11 cellular contexts compared by ENCODE assay signal in genomic region chr2:113212245-113213060, GRCh38. TPM values are rescaled to one million over a fixed set of nuclear protein-coding genes. Genes with fewer than 3 reads are reported as not detected.
DNase-seq lines count a peak whose midpoint lies in the region; ATAC-seq, FAIRE-seq and TF ChIP-seq lines count a peak whose summit lies in the region.
"Had no signal": no experiment of that assay in that cellular context is flagged by ENCODE, and none has a peak within 500 bp of the region (broad histone marks: within the 10 kb centered on the region; RNA-seq: fewer than 3 reads in every experiment).

No MANE protein-coding gene starts in this region.

- TF ChIP-seq POLR2A in A549 (IDR thresholded peaks at IDR 0.05; ENCODE audit: low read length) (no peak), gastroesophageal sphincter (IDR thresholded peaks at IDR 0.05) (no peak)

- peaks cover 2% of the 10 kb centered on the region for H3K27me3 Mint-ChIP-seq in glutamatergic neuron (ENCODE audit: unreplicated experiment)

- H3K9me3 ChIP-seq in A549, result no peaks in the 10 kb centered on the region
- no peaks in the 10 kb centered on the region for H3K9me3 ChIP-seq in gastroesophageal sphincter

- FAIRE-seq in A549 (lab: Jason Lieb, UNC), result no peak

- H3K4me3 ChIP-seq in A549, result peak overlapping the region; percentile 19; the same call in 1 of the 3 replicates
- H3K4me3 ChIP-seq in gastroesophageal sphincter, result peak overlapping the region in 1 of 2 donors; percentile 2
- H3K4me3 ChIP-seq: cardiac muscle cell had no signal

- CTCF ChIA-PET in A549 (lab: Yijun Ruan, JAX), result interaction anchor here (0.8 to 4.8 kb wide), 11 partner anchors 9 to 178 kb away, joined by 3 to 35 read pairs (median 6); no protein-coding TSS in a partner anchor

- peak overlapping the region; percentile 96 for H3K27ac ChIP-seq in A549
- peak overlapping the region in 3 of 4 donors; percentile 64 to 73 (median 67) for H3K27ac ChIP-seq in gastroesophageal sphincter
- H3K27ac ChIP-seq: cardiac muscle cell had no signal

- H3K27ac Mint-ChIP-seq in glutamatergic neuron (ENCODE audit: unreplicated experiment), result no peak overlapping the region
- H3K27ac Mint-ChIP-seq: CD8-positive, alpha-beta memory T cell had no signal

- TF ChIP-seq CTCF in A549 (IDR thresholded peaks at IDR 0.05) (no peak), gastroesophageal sphincter (IDR thresholded peaks at IDR 0.05) (no peak), omental fat pad (IDR thresholded peaks at IDR 0.05) (no peak), glutamatergic neuron (IDR thresholded peaks at IDR 0.05; ENCODE audit: partially characterized antibody, unreplicated experiment) (no peak)

- H3K4me3 Mint-ChIP-seq in glutamatergic neuron (ENCODE audit: unreplicated experiment), result no peak overlapping the region
- H3K4me3 Mint-ChIP-seq: CD8-positive, alpha-beta memory T cell had no signal

- TF ChIP-seq RAD21 in A549 (conservative IDR thresholded peaks at IDR 0.05 in 1 of 2, IDR thresholded peaks at IDR 0.05 in 1 of 2), result no peak; a peak in 1 of 5 replicates

- no peaks in the 10 kb centered on the region for H3K36me3 Mint-ChIP-seq in glutamatergic neuron (ENCODE audit: unreplicated experiment)
- H3K36me3 Mint-ChIP-seq: CD8-positive, alpha-beta memory T cell had no signal

- H3K4me2 ChIP-seq in A549, result peak overlapping the region; percentile 76

- H3K36me3 ChIP-seq in gastroesophageal sphincter, result no peaks in the 10 kb centered on the region
- H3K36me3 ChIP-seq: cardiac muscle cell had no signal

- no peak for TF ChIP-seq EP300 in A549 (IDR thresholded peaks at IDR 0.05)
- TF ChIP-seq EP300 in gastroesophageal sphincter (IDR thresholded peaks at IDR 0.05), result no peak

- ATAC-seq in A549 (peak; percentile 33 to 59; a peak in 3 of 6 replicates), gastroesophageal sphincter (peak; percentile 54), omental fat pad (ENCODE audit: low FRiP score) (peak; percentile 72)

- WGBS in A549 (ENCODE audit: missing lambda C conversion rate), result 49% methylated on average over 23 of the region's 26 CpGs
- 0 to 19% methylated on average over 4 to 9 of the region's 26 CpGs for WGBS in gastroesophageal sphincter (ENCODE audit: low coverage in 1 of 2), 2 donors

- DNase-seq in A549 (ENCODE audit: low read depth in 1 of 2, low spot score in 1 of 2) (peak in 1 of 2 experiments; percentile 73), NCI-H2227 treated with DMSO at 0.1 percent for 48 hours (lab: John Stamatoyannopoulos, UW) (peak; percentile 42), omental fat pad (ENCODE audit: low spot score) (no peak), NCI-H1105 (lab: John Stamatoyannopoulos, UW) (no peak), NCI-H2029 (lab: John Stamatoyannopoulos, UW) (no peak), glutamatergic neuron (no peak)
- DNase-seq in activated naive CD4-positive, alpha-beta T cell treated with anti-CD3 and anti-CD28 coated beads, Interleukin-2, amount 50 U/mL, for 16 hours, result no peak
- DNase-seq: activated CD8-positive, alpha-beta memory T cell treated with anti-CD3 and anti-CD28 coated beads for 24 hours; CD8-positive, alpha-beta memory T cell had no signal

- peaks cover 8% of the 10 kb centered on the region for H3K4me1 Mint-ChIP-seq in glutamatergic neuron (ENCODE audit: low read depth, unreplicated experiment)

- H3K4me1 ChIP-seq in A549 (peaks cover 78% of the 10 kb centered on the region), gastroesophageal sphincter (peaks cover 0 to 50% (median 22%) of the 10 kb centered on the region in 3 donors)

- H3K27me3 ChIP-seq in gastroesophageal sphincter, result no peaks in the 10 kb centered on the region
- H3K27me3 ChIP-seq: cardiac muscle cell had no signal

- H3K9me3 Mint-ChIP-seq in glutamatergic neuron (ENCODE audit: unreplicated experiment), result peaks cover 2% of the 10 kb centered on the region
- H3K9me3 Mint-ChIP-seq: CD8-positive, alpha-beta memory T cell had no signal

- POLR2A ChIA-PET in A549 (lab: Yijun Ruan, JAX), result interaction anchor here (0.6 to 1.6 kb wide), 2 partner anchors 28 to 71 kb away, joined by 3 to 10 read pairs; no protein-coding TSS in a partner anchor

TF ChIP-seq in A549, 52 proteins besides CTCF, POLR2A, EP300 and RAD21:
- no peak for TF ChIP-seq SREBF2 (IDR thresholded peaks at IDR 0.05)
- 0 out of 2 replicates have a peak, but pooled peaks have one; percentile 44 for TF ChIP-seq HOXB13 (CRISPR knock-in tag; IDR thresholded peaks at IDR 0.05; ENCODE audit: low read depth)
- peak; percentile 62 for TF ChIP-seq MAX (IDR thresholded peaks at IDR 0.05)
- 0 out of 2 replicates have a peak, but pooled peaks have one; percentile 23 for TF ChIP-seq HOXA7 (CRISPR knock-in tag; IDR thresholded peaks at IDR 0.05)
TF ChIP-seq in A549: peak in this region for 3.

RNA-seq across cellular contexts. Expression of gene PSD4, which starts 38.7 kb away (rescaled TPM):
- polyA plus RNA-seq in A549 (2011; rRNA removed) (5.4 and 6.7 TPM in 2 replicates), A549 (2017; fragmentation: RNase III; extraction: RNeasy Plus Mini Kit Qiagen cat#74134 plus additional on column Dnase treatment) (13.9 to 21.6 TPM (median 21.1 TPM) in 3 replicates)
- 4.3 and 5.3 TPM in 2 replicates for polyA plus RNA-seq in A549 (2012; cell fraction: cytosol; rRNA removed)
- 5.9 and 6.1 TPM in 2 replicates for polyA plus RNA-seq in A549 (2012; cell fraction: nucleus; rRNA removed)
- polyA minus RNA-seq in A549 (2011; rRNA and poly(A)+ RNA removed), result 8.2 and 8.3 TPM in 2 replicates
- total RNA-seq in gastroesophageal sphincter (1 to 10 TPM; 3.0 to 4.4 (median 3.6) TPM), omental fat pad (10 to 100 TPM in 3 of 4 donors, 1 to 10 TPM in 1; 6.3 to 27.6 (median 13.1) TPM), glutamatergic neuron (ENCODE audit: unreplicated experiment) (1.2 TPM)
